Comparison of ENCODE assay signal across 1 cellular context in genomic region chr14:31270196-31270772, GRCh38.
TF ChIP-seq lines count a peak whose summit lies in the region.

No MANE protein-coding gene starts in this region.

TF ChIP-seq in HepG2, 621 proteins besides CTCF, POLR2A, EP300 and RAD21 (continued from another document and continues in another):
- TF ChIP-seq ZBTB33 (CRISPR knock-in tag; IDR thresholded peaks at IDR 0.05) (peak; percentile 30; the same call in 1 of the 2 replicates), ZSCAN20 (CRISPR knock-in tag; IDR thresholded peaks at IDR 0.05; ENCODE audit: borderline replicate concordance) (no peak), SP1 (IDR thresholded peaks at IDR 0.05) (no peak), SP1 (CRISPR knock-in tag; IDR thresholded peaks at IDR 0.05) (no peak), AKNA (CRISPR knock-in tag; IDR thresholded peaks at IDR 0.05; ENCODE audit: borderline replicate concordance) (no peak), ZEB1 (IDR thresholded peaks at IDR 0.05; ENCODE audit: insufficient replicate concordance, low read depth) (no peak), SOX6 (IDR thresholded peaks at IDR 0.05) (no peak), SOX6 (CRISPR knock-in tag; IDR thresholded peaks at IDR 0.05) (peak; percentile 60; the same call in 1 of the 2 replicates), ZNF776 (CRISPR knock-in tag; IDR thresholded peaks at IDR 0.05) (peak; percentile 54; the same call in 1 of the 2 replicates), NCOA5 (CRISPR knock-in tag; IDR thresholded peaks at IDR 0.05) (no peak), CSRNP1 (CRISPR knock-in tag; IDR thresholded peaks at IDR 0.05) (peak; percentile 56; the same call in 1 of the 2 replicates), SRSF1 (optimal IDR thresholded peaks at IDR 0.05; ENCODE audit: low read depth, low read length) (no peak), MAFF (IDR thresholded peaks at IDR 0.05; ENCODE audit: low read depth, low read length) (no peak), ZNF576 (CRISPR knock-in tag; IDR thresholded peaks at IDR 0.05) (no peak), PHF21A (CRISPR knock-in tag; IDR thresholded peaks at IDR 0.05) (no peak), KDM3A (CRISPR knock-in tag; IDR thresholded peaks at IDR 0.05; ENCODE audit: low read depth) (no peak), ZNF552 (CRISPR knock-in tag; IDR thresholded peaks at IDR 0.05; ENCODE audit: borderline replicate concordance) (peak; percentile 68; the same call in 1 of the 2 replicates), BCLAF1 (IDR thresholded peaks at IDR 0.05) (no peak), ARID5B (CRISPR knock-in tag; IDR thresholded peaks at IDR 0.05) (0 out of 2 replicates have a peak, but pooled peaks have one; percentile 21), ZNF780A (CRISPR knock-in tag; IDR thresholded peaks at IDR 0.05) (no peak), E2F1 (CRISPR knock-in tag; IDR thresholded peaks at IDR 0.05) (no peak), TIGD3 (CRISPR knock-in tag; IDR thresholded peaks at IDR 0.05; ENCODE audit: borderline replicate concordance) (no peak), SPEN (CRISPR knock-in tag; IDR thresholded peaks at IDR 0.05; ENCODE audit: low read depth) (no peak; the same call in 1 of the 2 replicates), ZNF33A (CRISPR knock-in tag; IDR thresholded peaks at IDR 0.05; ENCODE audit: borderline replicate concordance) (no peak), MLX (CRISPR knock-in tag; IDR thresholded peaks at IDR 0.05) (no peak), MEIS1 (CRISPR knock-in tag; IDR thresholded peaks at IDR 0.05; ENCODE audit: borderline replicate concordance) (peak; percentile 68; the same call in 1 of the 2 replicates), TFDP1 (CRISPR knock-in tag; IDR thresholded peaks at IDR 0.05; ENCODE audit: borderline replicate concordance) (no peak), BCL6 (CRISPR knock-in tag; IDR thresholded peaks at IDR 0.05) (0 out of 2 replicates have a peak, but pooled peaks have one; percentile 26), HOXD1 (CRISPR knock-in tag; IDR thresholded peaks at IDR 0.05) (no peak), ZNF180 (CRISPR knock-in tag; IDR thresholded peaks at IDR 0.05; ENCODE audit: borderline replicate concordance, low read depth) (peak; percentile 52; the same call in 1 of the 2 replicates), IRF9 (CRISPR knock-in tag; IDR thresholded peaks at IDR 0.05; ENCODE audit: borderline replicate concordance) (0 out of 2 replicates have a peak, but pooled peaks have one; percentile 68), RXRA (CRISPR knock-in tag; IDR thresholded peaks at IDR 0.05) (peak; percentile 59), ZNF546 (CRISPR knock-in tag; conservative IDR thresholded peaks at IDR 0.05) (no peak), RNF2 (conservative IDR thresholded peaks at IDR 0.05; ENCODE audit: low read depth) (no peak), ZNF674 (CRISPR knock-in tag; IDR thresholded peaks at IDR 0.05; ENCODE audit: low read depth) (no peak), NFKB2 (CRISPR knock-in tag; IDR thresholded peaks at IDR 0.05; ENCODE audit: borderline replicate concordance) (peak; percentile 85), SIX4 (CRISPR knock-in tag; IDR thresholded peaks at IDR 0.05) (no peak)
